23 cellular contexts compared by ENCODE assay signal in the genomic region with DNA sequence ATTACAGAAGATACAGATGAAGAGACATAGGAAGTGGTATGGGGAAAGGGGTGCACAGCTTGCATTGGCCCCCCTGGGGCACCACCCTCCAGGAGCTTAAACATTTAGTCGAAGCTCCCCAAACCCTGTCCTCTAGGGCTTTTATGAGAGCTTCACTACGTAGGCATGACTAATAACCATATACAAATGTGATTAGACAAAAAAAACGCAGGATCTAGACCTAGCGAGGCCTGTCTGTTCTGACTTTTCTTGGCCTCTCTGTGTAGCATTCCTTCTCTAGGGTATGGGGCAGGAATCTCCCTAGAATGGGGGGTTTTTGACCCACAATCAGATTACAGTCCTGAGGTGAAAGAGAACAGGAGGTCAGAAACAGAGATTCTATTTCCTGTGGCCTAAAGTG.
"Had no signal": no experiment of that assay in that cellular context is flagged by ENCODE, and none has a peak within 500 bp of the region (broad histone marks: within the 10 kb centered on the region; RNA-seq: fewer than 3 reads in every experiment).

No MANE protein-coding gene starts in this region.

- H3K9me3 ChIP-seq: esophagus squamous epithelium, gastrocnemius medialis, left lung, lower lobe of right lung, mucosa of descending colon had no signal

- H3K27me3 ChIP-seq: esophagus squamous epithelium, gastrocnemius medialis, heart right ventricle, left lung had no signal

- H3K4me3 ChIP-seq: coronary artery, esophagus squamous epithelium, gastrocnemius medialis, heart right ventricle, left lung, lower lobe of right lung, mucosa of descending colon had no signal

- H3K36me3 ChIP-seq: esophagus squamous epithelium, gastrocnemius medialis, heart right ventricle, left lung, lower lobe of right lung had no signal

- H3K4me1 ChIP-seq: esophagus squamous epithelium, gastrocnemius medialis, heart right ventricle, left lung, lower lobe of right lung had no signal

- H3K27ac ChIP-seq: coronary artery, epithelial cell of prostate, esophagus squamous epithelium, gastrocnemius medialis, heart right ventricle, left lung, lower lobe of right lung had no signal

- ATAC-seq: effector memory CD8-positive, alpha-beta T cell; esophagus mucosa; gastrocnemius medialis; heart right ventricle; left cardiac atrium; left lung; left ventricle myocardium superior; lower lobe of right lung; mucosa of descending colon had no signal

- DNase-seq: dermis blood vessel endothelial cell; effector CD8-positive, alpha-beta T cell; effector memory CD8-positive, alpha-beta T cell; endodermal cell; erythroblast; esophagus squamous epithelium; foreskin fibroblast; foreskin melanocyte; gastrocnemius medialis; glutamatergic neuron; head of caudate nucleus; heart right ventricle; hippocampal formation; left cardiac atrium; left lung; left ventricle myocardium superior; lower lobe of right lung; mesenchymal stem cell; mucosa of descending colon; naive B cell had no signal
